ENCODE assay signal across 24 cellular contexts in the genomic region with DNA sequence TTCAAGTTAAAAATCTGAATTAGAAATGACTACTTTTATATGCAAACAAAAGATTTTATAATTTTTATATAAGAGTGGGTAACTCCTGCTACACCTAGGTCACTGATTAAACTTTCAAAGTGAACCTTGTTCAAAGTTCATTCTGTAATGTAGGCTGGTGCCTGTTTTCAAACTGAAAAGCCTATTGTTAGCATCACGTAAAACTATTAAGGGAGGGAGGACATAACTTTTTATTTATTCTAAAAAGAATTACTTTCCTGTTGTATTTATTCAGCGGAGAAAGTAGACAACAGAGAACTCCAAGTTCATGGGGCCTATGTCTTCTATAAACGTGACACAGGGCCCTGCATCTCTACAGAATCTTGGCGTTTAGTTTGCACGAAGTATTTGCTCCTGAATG. TPM values are rescaled to one million over a fixed set of nuclear protein-coding genes. Genes with fewer than 3 reads are reported as not detected.
"Had no signal": no experiment of that assay in that cellular context is flagged by ENCODE, and none has a peak within 500 bp of the region (broad histone marks: within the 10 kb centered on the region; RNA-seq: fewer than 3 reads in every experiment).

No MANE protein-coding gene starts in this region.

- ATAC-seq: left lung; lower lobe of right lung; naive thymus-derived CD4-positive, alpha-beta T cell; psoas muscle; sciatic nerve; stimulated activated naive B cell treated with anti-CD40 and anti-IgM and Interleukin-4, amounts not matched to agents 10 μg/mL and 1 μg/mL and 100 μg/mL, for 72 hours; stimulated activated naive CD8-positive, alpha-beta T cell treated with anti-CD3 and anti-CD28 coated beads, Interleukin-15, amount 100 ng/mL, for 72 hours had no signal

- H3K9me3 ChIP-seq: left lung, lower lobe of right lung, psoas muscle, testis, vagina had no signal

- H3K27ac ChIP-seq: left lung, lower lobe of right lung, psoas muscle, testis, vagina had no signal

- H3K36me3 ChIP-seq: left lung, lower lobe of right lung had no signal

- H3K4me1 ChIP-seq: left lung, lower lobe of right lung, psoas muscle, testis, vagina had no signal

- DNase-seq: dermis blood vessel endothelial cell; effector CD4-positive, alpha-beta T cell; endodermal cell; erythroblast; foreskin melanocyte; head of caudate nucleus; hippocampal formation; kidney glomerular epithelial cell; left lung; lower lobe of right lung; naive thymus-derived CD4-positive, alpha-beta T cell; nephron progenitor cell; psoas muscle; retina; stimulated activated CD4-positive, alpha-beta T cell treated with anti-CD3 and anti-CD28 coated beads, Interleukin-2, amount 100 ng/mL, for 24 hours; stimulated activated CD4-positive, alpha-beta T cell treated with anti-CD3 and anti-CD28 coated beads, Interleukin-4, amount 100 ng/mL, for 4 hours; stimulated activated naive B cell treated with anti-CD40 and anti-IgM and Interleukin-4, amounts not matched to agents 10 μg/mL and 1 μg/mL and 100 μg/mL, for 72 hours; stimulated activated naive CD8-positive, alpha-beta T cell treated with anti-CD3 and anti-CD28 coated beads, Interleukin-15, amount 100 ng/mL, for 72 hours; testis; trophoblast cell had no signal

- H3K4me3 ChIP-seq: left lung, lower lobe of right lung, psoas muscle, testis, vagina had no signal

- H3K27me3 ChIP-seq: left lung, testis, vagina had no signal

RNA-seq across cellular contexts. Expression of gene FERMT1, which starts 27.4 kb away (rescaled TPM):
- total RNA-seq: skeletal muscle tissue had no signal
- polyA plus RNA-seq: naive thymus-derived CD4-positive, alpha-beta T cell had no signal

RNA-seq across cellular contexts. Expression of gene LRRN4, which starts 41.5 kb away (rescaled TPM):
- total RNA-seq: endothelial cell of umbilical vein; naive thymus-derived CD4-positive, alpha-beta T cell; vagina had no signal
- polyA plus RNA-seq: endothelial cell of umbilical vein; naive thymus-derived CD4-positive, alpha-beta T cell had no signal
